ENCODE assay signal across 1 cellular context in the genomic region with DNA sequence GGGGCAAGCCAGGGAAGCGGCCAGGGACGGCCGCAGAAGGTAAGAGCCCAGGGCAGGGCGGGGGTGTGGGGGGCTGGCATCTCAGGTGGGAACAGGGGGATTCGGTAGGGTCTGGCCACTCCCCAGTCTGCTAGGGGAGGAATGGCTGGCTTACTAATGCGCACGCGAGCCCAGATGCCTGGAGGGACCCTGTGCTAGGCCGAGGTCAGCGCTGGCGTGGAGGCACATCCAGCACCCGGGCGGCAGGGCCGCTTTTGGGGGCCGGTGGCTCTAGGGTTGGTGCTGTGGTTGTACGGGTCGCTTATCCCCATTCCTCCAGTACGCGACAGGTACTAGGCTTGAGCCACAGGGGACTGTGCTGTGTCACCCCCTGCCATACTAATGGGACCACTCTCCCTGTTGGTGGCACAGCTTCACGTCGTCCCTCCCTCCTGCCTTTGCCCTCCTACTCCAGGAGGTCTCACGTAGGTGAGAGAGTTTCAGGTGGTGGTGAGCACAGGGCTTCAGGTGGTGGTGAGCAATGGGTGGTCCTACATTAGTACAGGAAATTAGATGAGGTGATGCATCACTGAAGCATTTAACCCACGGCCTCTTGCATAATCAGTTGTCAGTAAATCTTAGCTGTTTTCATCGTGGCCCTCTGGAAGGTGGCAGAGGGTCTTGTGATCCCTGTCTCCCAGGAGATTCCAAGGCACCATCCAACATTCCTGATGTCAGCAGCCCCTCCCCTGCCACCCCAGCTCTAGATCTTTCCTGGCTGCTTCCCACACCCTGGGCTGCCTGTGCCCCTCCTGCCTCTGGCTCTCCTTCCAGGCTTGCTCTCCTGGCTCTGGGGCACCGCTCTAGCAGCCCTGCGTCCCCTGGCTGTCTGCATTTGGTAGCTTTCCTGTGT.
TF ChIP-seq lines count a peak whose summit lies in the region.

No MANE protein-coding gene starts in this region.

TF ChIP-seq in HEK293, 187 proteins besides CTCF, POLR2A, EP300 and RAD21 (continued from another document):
- no peak for TF ChIP-seq ZNF16 (tag by site-specific recombination; IDR thresholded peaks at IDR 0.05; ENCODE audit: low read depth)
- no peak for TF ChIP-seq PRDM1 (tag by site-specific recombination; IDR thresholded peaks at IDR 0.05)
